In genomic region chr16:89798832-89799370, GRCh38 we compare ENCODE assay signal across 2 cellular contexts.
TF ChIP-seq lines count a peak whose summit lies in the region.

No MANE protein-coding gene starts in this region.

TF ChIP-seq in HCT116, 20 proteins besides CTCF, POLR2A, EP300 and RAD21:
- TF ChIP-seq CEBPB (IDR thresholded peaks at IDR 0.05; ENCODE audit: low read depth): no peak
- TF ChIP-seq EGR1 (IDR thresholded peaks at IDR 0.05; ENCODE audit: low read depth): no peak
- no peak for TF ChIP-seq ATF3 (IDR thresholded peaks at IDR 0.05)
- no peak for TF ChIP-seq POLR2AphosphoS5 (IDR thresholded peaks at IDR 0.05; ENCODE audit: low read depth, low read length)
- no peak for TF ChIP-seq ELF1 (IDR thresholded peaks at IDR 0.05; ENCODE audit: borderline replicate concordance, low read depth)
- TF ChIP-seq EZH2phosphoT487 (IDR thresholded peaks at IDR 0.05; ENCODE audit: borderline replicate concordance): no peak
- TF ChIP-seq SIN3A (IDR thresholded peaks at IDR 0.05; ENCODE audit: low read depth): no peak
- no peak for TF ChIP-seq JUND (IDR thresholded peaks at IDR 0.05)
- TF ChIP-seq TCF7L2 (IDR thresholded peaks at IDR 0.05; ENCODE audit: borderline replicate concordance, extremely low read depth, insufficient read depth, insufficient read length): no peak
- no peak for TF ChIP-seq SP1 (IDR thresholded peaks at IDR 0.05; ENCODE audit: low read depth)
- TF ChIP-seq SRF (IDR thresholded peaks at IDR 0.05; ENCODE audit: low read depth): no peak
- TF ChIP-seq CBX3 (IDR thresholded peaks at IDR 0.05; ENCODE audit: low read depth): no peak

TF ChIP-seq in neural cell, 6 proteins besides CTCF, POLR2A, EP300 and RAD21:
- TF ChIP-seq MXI1 (conservative IDR thresholded peaks at IDR 0.05; ENCODE audit: poor library complexity, severe bottlenecking) (no peak), POLR2AphosphoS5 (IDR thresholded peaks at IDR 0.05) (peak; percentile 55)
